ENCODE assay signal across 36 cellular contexts in the genomic region with DNA sequence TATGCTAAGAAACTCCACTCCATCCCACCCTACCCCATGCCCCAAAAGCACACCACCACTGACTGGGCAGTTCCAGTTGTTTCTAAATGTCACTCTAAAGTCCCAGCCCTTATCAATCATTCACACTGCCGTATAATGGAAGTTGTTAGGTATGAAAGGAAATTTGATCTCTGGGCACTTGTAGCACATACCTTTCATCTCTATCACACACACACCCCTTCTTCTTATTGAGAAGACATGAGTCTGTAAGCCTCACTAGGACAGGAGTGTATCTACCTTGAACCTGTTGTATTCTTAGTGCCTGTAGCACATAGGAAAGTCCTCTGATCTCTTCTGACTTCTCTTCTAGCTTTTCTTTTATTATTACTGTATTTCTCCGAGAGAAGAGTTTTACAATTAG.
"Had no signal": no experiment of that assay in that cellular context is flagged by ENCODE, and none has a peak within 500 bp of the region (broad histone marks: within the 10 kb centered on the region; RNA-seq: fewer than 3 reads in every experiment).

No MANE protein-coding gene starts in this region.

- ATAC-seq: activated CD4-positive, CD25-positive, alpha-beta regulatory T cell treated with anti-CD3 and anti-CD28 coated beads, Interleukin-2, amount 50 U/mL, for 24 hours; activated CD8-positive, alpha-beta T cell treated with anti-CD3 and anti-CD28 coated beads for 36 hours; activated naive CD8-positive, alpha-beta T cell treated with anti-CD3 and anti-CD28 coated beads, Interleukin-2, amount 50 U/mL, for 24 hours; body of pancreas; esophagus mucosa; heart left ventricle; T-helper 17 cell had no signal

- H3K4me3 Mint-ChIP-seq: activated B cell treated with CpG ODN at 0.5 μM for 24 hours; activated CD8-positive, alpha-beta T cell treated with anti-CD3 and anti-CD28 coated beads for 36 hours; activated naive CD4-positive, alpha-beta T cell treated with anti-CD3 and anti-CD28 coated beads for 36 hours; activated naive CD4-positive, alpha-beta T cell treated with anti-CD3 and anti-CD28 coated beads, Interleukin-2, amount 50 U/mL, for 24 hours; activated naive CD8-positive, alpha-beta T cell treated with anti-CD3 and anti-CD28 coated beads for 36 hours; activated naive CD8-positive, alpha-beta T cell treated with anti-CD3 and anti-CD28 coated beads, Interleukin-2, amount 50 U/mL, for 24 hours; activated T-helper 1 cell treated with anti-CD3 and anti-CD28 coated beads, Interleukin-12 subunit alpha, Interleukin-12 subunit beta, Interleukin-2, Interleukin-4 antibody, amounts not matched to agents 30 ng/mL and 10 ng/mL and 1 ng/mL, durations not matched to agents 14 hours and 24 hours and 36 hours; T-helper 17 cell; T-helper 2 cell treated with Interferon-gamma antibody and Interleukin-4, amounts not matched to agents 5 μg/mL and 100 μg/mL, for 36 hours had no signal

- H3K27me3 ChIP-seq: adrenal gland, body of pancreas, cardiac muscle cell, colonic mucosa, heart left ventricle had no signal

- H3K4me1 Mint-ChIP-seq: activated naive CD4-positive, alpha-beta T cell treated with anti-CD3 and anti-CD28 coated beads, Interleukin-2, amount 50 U/mL, for 24 hours had no signal

- FAIRE-seq: endometrium, endothelial cell of umbilical vein, frontal cortex had no signal

- H3K27me3 Mint-ChIP-seq: activated B cell treated with CpG ODN at 0.5 μM for 24 hours; activated CD8-positive, alpha-beta T cell treated with anti-CD3 and anti-CD28 coated beads for 36 hours; activated naive CD4-positive, alpha-beta T cell treated with anti-CD3 and anti-CD28 coated beads, Interleukin-2, amount 50 U/mL, for 24 hours; activated naive CD8-positive, alpha-beta T cell treated with anti-CD3 and anti-CD28 coated beads for 36 hours; activated naive CD8-positive, alpha-beta T cell treated with anti-CD3 and anti-CD28 coated beads, Interleukin-2, amount 50 U/mL, for 24 hours; T-helper 17 cell had no signal

- H3K4me1 ChIP-seq: adrenal gland, body of pancreas, colonic mucosa, heart left ventricle had no signal

- H3K27ac ChIP-seq: adrenal gland, body of pancreas, cardiac muscle cell, colonic mucosa, heart left ventricle, WERI-Rb-1 had no signal

- H3K9me3 ChIP-seq: adrenal gland, body of pancreas, colonic mucosa, heart left ventricle had no signal

- H3K36me3 ChIP-seq: cardiac muscle cell, colonic mucosa, WERI-Rb-1 had no signal

- H3K4me3 ChIP-seq: adrenal gland, body of pancreas, cardiac muscle cell, colonic mucosa, heart left ventricle had no signal

- H3K27ac Mint-ChIP-seq: activated B cell treated with CpG ODN at 0.5 μM for 24 hours; activated CD8-positive, alpha-beta T cell treated with anti-CD3 and anti-CD28 coated beads for 36 hours; activated naive CD4-positive, alpha-beta T cell treated with anti-CD3 and anti-CD28 coated beads for 36 hours; activated naive CD4-positive, alpha-beta T cell treated with anti-CD3 and anti-CD28 coated beads, Interleukin-2, amount 50 U/mL, for 24 hours; activated naive CD8-positive, alpha-beta T cell treated with anti-CD3 and anti-CD28 coated beads for 36 hours; activated naive CD8-positive, alpha-beta T cell treated with anti-CD3 and anti-CD28 coated beads, Interleukin-2, amount 50 U/mL, for 24 hours; activated T-helper 1 cell treated with anti-CD3 and anti-CD28 coated beads, Interleukin-12 subunit alpha, Interleukin-12 subunit beta, Interleukin-2, Interleukin-4 antibody, amounts not matched to agents 30 ng/mL and 10 ng/mL and 1 ng/mL, durations not matched to agents 14 hours and 24 hours and 36 hours; activated T-helper 2 cell treated with anti-CD3 and anti-CD28 coated beads, Interferon-gamma antibody, Interleukin-2, Interleukin-4, amounts not matched to agents 10 μg/mL and 5 μg/mL and 100 μg/mL, durations not matched to agents 14 hours and 24 hours and 36 hours; T-helper 17 cell; T-helper 2 cell treated with Interferon-gamma antibody and Interleukin-4, amounts not matched to agents 5 μg/mL and 100 μg/mL, for 36 hours had no signal

- DNase-seq: activated B cell treated with CpG ODN at 0.5 μM for 24 hours; activated CD4-positive, alpha-beta T cell treated with anti-CD3 and anti-CD28 coated beads for 48 hours; activated CD4-positive, alpha-beta T cell treated with anti-CD3 and anti-CD28 coated beads, Interleukin-2, amount 50 U/mL, for 1 hour; activated CD4-positive, alpha-beta T cell treated with anti-CD3 and anti-CD28 coated beads, Interleukin-2, amount 50 U/mL, for 48 hours; activated CD8-positive, alpha-beta memory T cell treated with anti-CD3 and anti-CD28 coated beads for 24 hours; activated CD8-positive, alpha-beta T cell treated with anti-CD3 and anti-CD28 coated beads for 36 hours; activated effector memory CD4-positive, alpha-beta T cell treated with anti-CD3 and anti-CD28 coated beads, Interleukin-2, amount 50 U/mL, for 16 hours; activated naive CD4-positive, alpha-beta T cell treated with anti-CD3 and anti-CD28 coated beads for 36 hours; activated naive CD8-positive, alpha-beta T cell treated with anti-CD3 and anti-CD28 coated beads for 36 hours; activated naive CD8-positive, alpha-beta T cell treated with anti-CD3 and anti-CD28 coated beads, Interleukin-2, amount 50 U/mL, for 24 hours; activated T-cell treated with anti-CD3 and anti-CD28 coated beads, Interleukin-2, amount 50 U/mL, for 1 hour; activated T-cell treated with anti-CD3 and anti-CD28 coated beads, Interleukin-2, amount 50 U/mL, for 48 hours; adrenal gland; amygdala; aorta; body of pancreas; central memory CD4-positive, alpha-beta T cell; cerebellar nuclear complex; colonic mucosa; effector CD8-positive, alpha-beta T cell; foreskin fibroblast; glutamatergic neuron; heart left ventricle; T-helper 17 cell; T1000; WERI-Rb-1 had no signal

- H3K9me3 Mint-ChIP-seq: activated B cell treated with CpG ODN at 0.5 μM for 24 hours; activated CD8-positive, alpha-beta T cell treated with anti-CD3 and anti-CD28 coated beads for 36 hours; activated naive CD4-positive, alpha-beta T cell treated with anti-CD3 and anti-CD28 coated beads for 36 hours; activated naive CD4-positive, alpha-beta T cell treated with anti-CD3 and anti-CD28 coated beads, Interleukin-2, amount 50 U/mL, for 24 hours; activated naive CD8-positive, alpha-beta T cell treated with anti-CD3 and anti-CD28 coated beads for 36 hours; activated naive CD8-positive, alpha-beta T cell treated with anti-CD3 and anti-CD28 coated beads, Interleukin-2, amount 50 U/mL, for 24 hours; activated T-helper 1 cell treated with anti-CD3 and anti-CD28 coated beads, Interleukin-12 subunit alpha, Interleukin-12 subunit beta, Interleukin-2, Interleukin-4 antibody, amounts not matched to agents 30 ng/mL and 10 ng/mL and 1 ng/mL, durations not matched to agents 14 hours and 24 hours and 36 hours; activated T-helper 2 cell treated with anti-CD3 and anti-CD28 coated beads, Interferon-gamma antibody, Interleukin-2, Interleukin-4, amounts not matched to agents 10 μg/mL and 5 μg/mL and 100 μg/mL, durations not matched to agents 14 hours and 24 hours and 36 hours; T-helper 2 cell treated with Interferon-gamma antibody and Interleukin-4, amounts not matched to agents 5 μg/mL and 100 μg/mL, for 36 hours had no signal
